8 cellular contexts compared by ENCODE assay signal in genomic region chr19:52748336-52748950, GRCh38. TPM values are rescaled to one million over a fixed set of nuclear protein-coding genes. Genes with fewer than 3 reads are reported as not detected.
A peak's percentile ranks its signal among the peaks of the same experiment; 100 is the strongest.
DNase-seq lines count a peak whose midpoint lies in the region; ATAC-seq, FAIRE-seq and TF ChIP-seq lines count a peak whose summit lies in the region.

No MANE protein-coding gene starts in this region.

- H2AK5ac ChIP-seq in mesenchymal stem cell (ENCODE audit: low read length, severe bottlenecking), result no peak overlapping the region

- peak; percentile 48 for DNase-seq in CD1c-positive myeloid dendritic cell (ENCODE audit: extremely low spot score)
- peak; percentile 22 for DNase-seq in bronchial epithelial cell (ENCODE audit: low read depth)
- DNase-seq in mesenchymal stem cell, result peak; percentile 52
- DNase-seq in GM19239 (ENCODE audit: insufficient read length, low spot score), result no peak
- no peak for DNase-seq in cerebellar nuclear complex (lab: John Stamatoyannopoulos, UW)
- DNase-seq in NCI-H1048 (lab: John Stamatoyannopoulos, UW), result no peak

- 33% methylated on average over 6 of the region's 8 CpGs for WGBS in mesenchymal stem cell

- H2BK12ac ChIP-seq in mesenchymal stem cell (ENCODE audit: low read length in 2 of 2), result no peak overlapping the region

- H3K36me3 ChIP-seq in KMS-11 (ENCODE audit: insufficient read depth) (no peaks in the 10 kb centered on the region), bronchial epithelial cell (ENCODE audit: control insufficient read depth, insufficient read depth, low read length) (no peaks in the 10 kb centered on the region), mesenchymal stem cell (ENCODE audit: control insufficient read depth in 1 of 2, insufficient read depth in 2 of 2, low read depth in 1 of 2, low read length in 2 of 2) (no peaks in the 10 kb centered on the region)

- H3K79me1 ChIP-seq in mesenchymal stem cell (replicated peaks; ENCODE audit: low read length, poor library complexity, severe bottlenecking), result no peaks in the 10 kb centered on the region

- no peak for ATAC-seq in GM21381 (IDR thresholded peaks at IDR 0.05; ENCODE audit: unreplicated experiment)

- no peak overlapping the region for H4K91ac ChIP-seq in mesenchymal stem cell (ENCODE audit: low read length)

- H3K23ac ChIP-seq in mesenchymal stem cell (ENCODE audit: low read length in 2 of 2), result no peak overlapping the region

- H3K4me2 ChIP-seq in KMS-11 (no peak overlapping the region), mesenchymal stem cell (ENCODE audit: low read length, poor library complexity, severe bottlenecking) (no peak overlapping the region)

- H3K27me3 ChIP-seq in KMS-11 (ENCODE audit: insufficient read depth, low read depth) (no peaks in the 10 kb centered on the region), bronchial epithelial cell (ENCODE audit: control insufficient read depth, insufficient read depth, low read length) (no peaks in the 10 kb centered on the region), mesenchymal stem cell (ENCODE audit: control insufficient read depth in 1 of 2, insufficient read depth in 1 of 2, low read length in 2 of 2) (no peaks in the 10 kb centered on the region)

- no peaks in the 10 kb centered on the region for H3K79me2 ChIP-seq in KMS-11 (ENCODE audit: insufficient read depth, low read depth)

- H2BK5ac ChIP-seq in mesenchymal stem cell (ENCODE audit: low read depth, low read length, poor library complexity, severe bottlenecking), result no peak overlapping the region

- H3K4me3 ChIP-seq in KMS-11 (IDR thresholded peaks at IDR 0.05; ENCODE audit: insufficient read depth, low read depth, low read length) (no peak overlapping the region), bronchial epithelial cell (ENCODE audit: low read depth, low read length) (no peak overlapping the region), mesenchymal stem cell (ENCODE audit: insufficient read depth in 1 of 2, low read depth in 1 of 2, low read length in 2 of 2) (no peak overlapping the region)

- H4K8ac ChIP-seq in mesenchymal stem cell (ENCODE audit: low read length), result no peak overlapping the region

- H3K4me1 ChIP-seq in KMS-11 (ENCODE audit: low read depth, poor library complexity, severe bottlenecking) (no peaks in the 10 kb centered on the region), mesenchymal stem cell (ENCODE audit: control insufficient read depth, insufficient read depth, low read depth, low read length) (no peaks in the 10 kb centered on the region)

- no peak overlapping the region for H2BK15ac ChIP-seq in mesenchymal stem cell (ENCODE audit: low read depth, poor library complexity, severe bottlenecking)

- no peaks in the 10 kb centered on the region for H4K20me1 ChIP-seq in KMS-11 (ENCODE audit: insufficient read depth)

- peak; percentile 33; the same call in 1 of the 2 replicates for TF ChIP-seq CTCF in KMS-11 (conservative IDR thresholded peaks at IDR 0.05; ENCODE audit: low read depth, low read length)
- TF ChIP-seq CTCF in bronchial epithelial cell (IDR thresholded peaks at IDR 0.05; ENCODE audit: insufficient read depth, low read length, severe bottlenecking), result peak; percentile 6

- H3K9me3 ChIP-seq in mesenchymal stem cell (ENCODE audit: control insufficient read depth, low read length), result no peaks in the 10 kb centered on the region

- no peak overlapping the region for H3K14ac ChIP-seq in mesenchymal stem cell (ENCODE audit: low read length in 2 of 2)

- FAIRE-seq in bronchial epithelial cell (lab: Jason Lieb, UNC), result no peak
- FAIRE-seq in GM19239 (lab: Jason Lieb, UNC), result no peak

- H3K27ac ChIP-seq in KMS-11 (no peak overlapping the region), mesenchymal stem cell (ENCODE audit: low read length, poor library complexity, severe bottlenecking) (no peak overlapping the region)

- H3K4ac ChIP-seq in mesenchymal stem cell (ENCODE audit: low read depth in 1 of 2, low read length in 2 of 2), result no peak overlapping the region

- H2BK120ac ChIP-seq in mesenchymal stem cell (ENCODE audit: low read depth, low read length), result no peak overlapping the region

- H3K18ac ChIP-seq in mesenchymal stem cell (ENCODE audit: low read depth in 1 of 2, low read length in 2 of 2), result no peak overlapping the region

- H3K9ac ChIP-seq in KMS-11, result no peak overlapping the region
- H3K9ac ChIP-seq in mesenchymal stem cell (ENCODE audit: low read length), result no peak overlapping the region

- H2AFZ ChIP-seq in KMS-11 (ENCODE audit: low read depth) (no peak overlapping the region), mesenchymal stem cell (ENCODE audit: low read depth, low read length) (no peak overlapping the region)

RNA-seq across cellular contexts. Expression of gene ZNF611, which starts 13.6 kb away (rescaled TPM):
- total RNA-seq in bronchial epithelial cell, result 10.0 TPM in 2 replicates
- polyA plus RNA-seq in mesenchymal stem cell (2013, experiment 1 of 2), result 7.1 TPM
- polyA plus RNA-seq in mesenchymal stem cell (2013, experiment 2 of 2), result 5.0 TPM

RNA-seq across cellular contexts. Expression of gene ZNF600, which starts 38.1 kb away (rescaled TPM):
- total RNA-seq in bronchial epithelial cell, result 9.1 and 10.0 TPM in 2 replicates
- 3.4 TPM for polyA plus RNA-seq in mesenchymal stem cell (2013, experiment 1 of 2)
- polyA plus RNA-seq in mesenchymal stem cell (2013, experiment 2 of 2), result 2.7 TPM

Comparison
In these comparisons a context has a peak if more than half of its experiments do, and no peak if none do; other contexts are left out.
1. DNase-seq: peak in CD1c-positive myeloid dendritic cell (single experiment), bronchial epithelial cell (single experiment) and mesenchymal stem cell (single experiment); none in GM19239 (single experiment), cerebellar nuclear complex (0 of 2) and NCI-H1048 (single experiment).